Comparison of ENCODE assay signal across 1 cellular context in the genomic region with DNA sequence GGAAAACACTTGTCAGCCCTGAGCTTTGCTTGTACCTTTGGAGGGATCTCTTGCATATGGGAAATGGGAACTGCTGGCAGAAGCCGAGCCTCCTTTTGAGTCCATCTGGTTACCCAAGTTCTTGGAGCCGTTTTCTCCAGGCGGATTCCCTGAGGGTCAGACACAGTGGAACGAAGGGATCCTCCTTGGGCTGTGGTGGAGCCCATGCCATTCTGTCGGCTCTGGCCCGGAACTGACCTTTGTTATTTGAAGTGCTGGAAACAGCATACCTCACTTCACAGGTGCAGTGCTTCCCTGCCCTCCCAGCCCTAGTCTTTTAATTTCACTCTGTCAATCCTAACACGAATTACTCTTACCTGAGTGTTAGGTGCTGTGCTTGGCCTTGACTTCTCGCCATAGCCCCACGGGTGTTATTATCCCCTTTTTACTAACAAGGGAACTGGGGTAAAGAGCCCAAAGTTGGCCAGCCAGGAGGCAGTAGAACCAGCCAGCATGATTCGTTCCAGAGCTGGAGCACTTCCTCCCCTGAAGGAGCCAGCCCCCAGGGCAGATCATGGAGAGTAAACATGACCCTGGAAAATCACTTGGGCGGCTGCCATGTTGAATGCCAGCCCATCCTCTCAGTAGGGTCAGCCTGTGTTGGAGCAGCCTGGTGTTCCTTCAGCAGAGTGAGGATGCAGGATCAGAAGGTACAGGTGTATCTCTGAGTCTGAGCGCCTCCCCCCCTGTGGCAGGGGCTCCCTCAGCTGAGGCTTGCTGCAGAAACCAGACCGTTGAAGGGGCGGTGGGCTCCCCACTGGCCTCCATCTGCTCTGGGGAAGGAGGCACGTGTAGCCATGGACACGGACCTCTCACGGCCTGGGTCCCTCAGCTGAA.
TF ChIP-seq lines count a peak whose summit lies in the region.

No MANE protein-coding gene starts in this region.

TF ChIP-seq in liver, 16 proteins besides CTCF, POLR2A, EP300 and RAD21 (continued from another document):
- TF ChIP-seq, protein P1, sequence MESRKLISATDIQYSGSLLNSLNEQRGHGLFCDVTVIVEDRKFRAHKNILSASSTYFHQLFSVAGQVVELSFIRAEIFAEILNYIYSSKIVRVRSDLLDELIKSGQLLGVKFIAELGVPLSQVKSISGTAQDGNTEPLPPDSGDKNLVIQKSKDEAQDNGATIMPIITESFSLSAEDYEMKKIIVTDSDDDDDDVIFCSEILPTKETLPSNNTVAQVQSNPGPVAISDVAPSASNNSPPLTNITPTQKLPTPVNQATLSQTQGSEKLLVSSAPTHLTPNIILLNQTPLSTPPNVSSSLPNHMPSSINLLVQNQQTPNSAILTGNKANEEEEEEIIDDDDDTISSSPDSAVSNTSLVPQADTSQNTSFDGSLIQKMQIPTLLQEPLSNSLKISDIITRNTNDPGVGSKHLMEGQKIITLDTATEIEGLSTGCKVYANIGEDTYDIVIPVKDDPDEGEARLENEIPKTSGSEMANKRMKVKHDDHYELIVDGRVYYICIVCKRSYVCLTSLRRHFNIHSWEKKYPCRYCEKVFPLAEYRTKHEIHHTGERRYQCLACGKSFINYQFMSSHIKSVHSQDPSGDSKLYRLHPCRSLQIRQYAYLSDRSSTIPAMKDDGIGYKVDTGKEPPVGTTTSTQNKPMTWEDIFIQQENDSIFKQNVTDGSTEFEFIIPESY (IDR thresholded peaks at IDR 0.05), result no peak
- TF ChIP-seq HNF4A (conservative IDR thresholded peaks at IDR 0.05) (peak; percentile 33 to 50), SP1 (IDR thresholded peaks at IDR 0.05) (peak; percentile 55), FOXA1 (IDR thresholded peaks at IDR 0.05) (peak; percentile 59), GABPA (IDR thresholded peaks at IDR 0.05 in 1 of 2, conservative IDR thresholded peaks at IDR 0.05 in 1 of 2) (no peak), NR2F2 (IDR thresholded peaks at IDR 0.05) (no peak), RXRA (IDR thresholded peaks at IDR 0.05) (peak; percentile 62 to 66), HNF4G (IDR thresholded peaks at IDR 0.05) (no peak), EGR1 (IDR thresholded peaks at IDR 0.05; ENCODE audit: low read depth in 2 of 2) (no peak)
- TF ChIP-seq, protein P2, sequence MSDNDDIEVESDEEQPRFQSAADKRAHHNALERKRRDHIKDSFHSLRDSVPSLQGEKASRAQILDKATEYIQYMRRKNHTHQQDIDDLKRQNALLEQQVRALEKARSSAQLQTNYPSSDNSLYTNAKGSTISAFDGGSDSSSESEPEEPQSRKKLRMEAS (IDR thresholded peaks at IDR 0.05), result no peak
- TF ChIP-seq, protein P3, sequence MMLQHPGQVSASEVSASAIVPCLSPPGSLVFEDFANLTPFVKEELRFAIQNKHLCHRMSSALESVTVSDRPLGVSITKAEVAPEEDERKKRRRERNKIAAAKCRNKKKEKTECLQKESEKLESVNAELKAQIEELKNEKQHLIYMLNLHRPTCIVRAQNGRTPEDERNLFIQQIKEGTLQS (IDR thresholded peaks at IDR 0.05), result no peak
